ENCODE assay signal across 1 cellular context in the genomic region with DNA sequence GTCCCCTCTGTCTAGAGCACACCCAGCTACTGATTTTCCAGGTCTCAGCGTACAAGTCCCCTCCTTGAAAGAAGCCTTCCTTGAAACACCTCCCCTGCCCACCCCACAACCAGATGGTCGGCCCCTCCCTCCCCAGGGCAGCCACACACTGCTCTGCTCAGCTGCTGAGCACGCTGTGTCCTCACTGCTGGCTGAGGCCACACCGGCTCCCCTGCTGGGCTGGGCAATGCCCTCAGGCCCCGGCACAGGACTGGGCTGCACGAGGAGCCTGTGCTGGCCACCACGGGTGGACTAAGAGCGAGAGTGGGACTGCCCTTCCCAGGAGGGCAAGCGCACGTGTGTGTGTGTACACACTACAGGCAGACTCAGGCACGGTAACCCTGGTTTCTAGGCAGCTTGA.
TF ChIP-seq lines count a peak whose summit lies in the region.

No MANE protein-coding gene starts in this region.

TF ChIP-seq in SK-N-SH treated with all-trans-retinoic acid at 6 μM for 48 hours, 23 proteins besides CTCF, POLR2A, EP300 and RAD21 (continued from another document):
- TF ChIP-seq, protein P1, sequence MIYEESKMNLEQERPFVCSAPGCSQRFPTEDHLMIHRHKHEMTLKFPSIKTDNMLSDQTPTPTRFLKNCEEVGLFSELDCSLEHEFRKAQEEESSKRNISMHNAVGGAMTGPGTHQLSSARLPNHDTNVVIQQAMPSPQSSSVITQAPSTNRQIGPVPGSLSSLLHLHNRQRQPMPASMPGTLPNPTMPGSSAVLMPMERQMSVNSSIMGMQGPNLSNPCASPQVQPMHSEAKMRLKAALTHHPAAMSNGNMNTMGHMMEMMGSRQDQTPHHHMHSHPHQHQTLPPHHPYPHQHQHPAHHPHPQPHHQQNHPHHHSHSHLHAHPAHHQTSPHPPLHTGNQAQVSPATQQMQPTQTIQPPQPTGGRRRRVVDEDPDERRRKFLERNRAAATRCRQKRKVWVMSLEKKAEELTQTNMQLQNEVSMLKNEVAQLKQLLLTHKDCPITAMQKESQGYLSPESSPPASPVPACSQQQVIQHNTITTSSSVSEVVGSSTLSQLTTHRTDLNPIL (CRISPR knock-in tag; IDR thresholded peaks at IDR 0.05; ENCODE audit: low read depth) = no peak
- TF ChIP-seq OSR1 (CRISPR knock-in tag; IDR thresholded peaks at IDR 0.05) (no peak), ZFP3 (CRISPR knock-in tag; IDR thresholded peaks at IDR 0.05) (no peak), BACH2 (CRISPR knock-in tag; IDR thresholded peaks at IDR 0.05; ENCODE audit: borderline replicate concordance) (no peak), ZNF565 (CRISPR knock-in tag; conservative IDR thresholded peaks at IDR 0.05; ENCODE audit: low read depth) (no peak), RARB (CRISPR knock-in tag; IDR thresholded peaks at IDR 0.05) (no peak), ZC3H10 (CRISPR knock-in tag; IDR thresholded peaks at IDR 0.05) (no peak), CSDC2 (CRISPR knock-in tag; IDR thresholded peaks at IDR 0.05) (no peak), PPARA (CRISPR knock-in tag; IDR thresholded peaks at IDR 0.05; ENCODE audit: borderline replicate concordance) (no peak)
- TF ChIP-seq, protein P2, sequence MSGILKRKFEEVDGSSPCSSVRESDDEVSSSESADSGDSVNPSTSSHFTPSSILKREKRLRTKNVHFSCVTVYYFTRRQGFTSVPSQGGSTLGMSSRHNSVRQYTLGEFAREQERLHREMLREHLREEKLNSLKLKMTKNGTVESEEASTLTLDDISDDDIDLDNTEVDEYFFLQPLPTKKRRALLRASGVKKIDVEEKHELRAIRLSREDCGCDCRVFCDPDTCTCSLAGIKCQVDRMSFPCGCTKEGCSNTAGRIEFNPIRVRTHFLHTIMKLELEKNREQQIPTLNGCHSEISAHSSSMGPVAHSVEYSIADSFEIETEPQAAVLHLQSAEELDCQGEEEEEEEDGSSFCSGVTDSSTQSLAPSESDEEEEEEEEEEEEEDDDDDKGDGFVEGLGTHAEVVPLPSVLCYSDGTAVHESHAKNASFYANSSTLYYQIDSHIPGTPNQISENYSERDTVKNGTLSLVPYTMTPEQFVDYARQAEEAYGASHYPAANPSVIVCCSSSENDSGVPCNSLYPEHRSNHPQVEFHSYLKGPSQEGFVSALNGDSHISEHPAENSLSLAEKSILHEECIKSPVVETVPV (CRISPR knock-in tag; IDR thresholded peaks at IDR 0.05) = no peak
- TF ChIP-seq, protein P3, sequence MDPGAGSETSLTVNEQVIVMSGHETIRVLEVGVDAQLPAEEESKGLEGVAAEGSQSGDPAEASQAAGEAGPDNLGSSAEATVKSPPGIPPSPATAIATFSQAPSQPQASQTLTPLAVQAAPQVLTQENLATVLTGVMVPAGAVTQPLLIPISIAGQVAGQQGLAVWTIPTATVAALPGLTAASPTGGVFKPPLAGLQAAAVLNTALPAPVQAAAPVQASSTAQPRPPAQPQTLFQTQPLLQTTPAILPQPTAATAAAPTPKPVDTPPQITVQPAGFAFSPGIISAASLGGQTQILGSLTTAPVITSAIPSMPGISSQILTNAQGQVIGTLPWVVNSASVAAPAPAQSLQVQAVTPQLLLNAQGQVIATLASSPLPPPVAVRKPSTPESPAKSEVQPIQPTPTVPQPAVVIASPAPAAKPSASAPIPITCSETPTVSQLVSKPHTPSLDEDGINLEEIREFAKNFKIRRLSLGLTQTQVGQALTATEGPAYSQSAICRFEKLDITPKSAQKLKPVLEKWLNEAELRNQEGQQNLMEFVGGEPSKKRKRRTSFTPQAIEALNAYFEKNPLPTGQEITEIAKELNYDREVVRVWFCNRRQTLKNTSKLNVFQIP (CRISPR knock-in tag; IDR thresholded peaks at IDR 0.05; ENCODE audit: borderline replicate concordance, low read depth) = no peak
